ENCODE assay signal across 1 cellular context in the genomic region with DNA sequence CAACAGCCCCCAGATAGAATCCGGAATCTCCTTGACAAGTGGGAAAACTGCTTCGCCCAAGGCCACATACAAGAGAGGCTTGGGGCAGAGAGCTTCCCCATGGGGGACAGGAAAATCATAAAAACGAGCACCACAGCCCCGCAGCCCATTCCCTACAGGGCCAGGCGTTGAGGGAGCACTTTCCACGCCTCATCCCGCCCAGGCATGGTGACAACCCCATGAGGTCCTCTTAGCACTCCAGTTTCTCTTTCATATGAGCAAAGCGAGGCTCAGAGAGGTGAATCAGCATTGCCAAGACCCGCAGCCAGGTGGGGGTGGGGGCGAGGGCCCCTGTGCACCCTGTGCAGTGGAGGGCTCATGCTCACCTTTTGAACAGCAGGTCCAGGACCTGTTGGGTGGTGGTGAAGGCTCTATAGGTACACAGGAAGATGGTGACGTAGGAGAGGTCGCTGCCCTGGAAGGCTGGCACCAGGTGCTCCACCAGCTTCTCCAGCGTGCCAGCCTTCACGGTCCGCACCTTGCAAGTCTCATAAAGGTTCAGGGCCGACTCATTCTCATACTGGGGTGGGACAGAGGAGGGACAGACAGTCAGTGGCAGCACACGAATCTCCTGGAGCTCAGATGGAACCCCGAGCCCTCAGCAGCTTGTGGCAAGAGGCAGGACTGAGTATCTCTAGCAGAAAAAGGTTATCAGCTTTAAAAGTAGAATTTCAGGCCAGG.
TF ChIP-seq lines count a peak whose summit lies in the region.

No MANE protein-coding gene starts in this region.

TF ChIP-seq in HepG2, 621 proteins besides CTCF, POLR2A, EP300 and RAD21:
- TF ChIP-seq ZSCAN20 (CRISPR knock-in tag; IDR thresholded peaks at IDR 0.05; ENCODE audit: borderline replicate concordance) (no peak), ZNF251 (CRISPR knock-in tag; IDR thresholded peaks at IDR 0.05) (no peak), ZSCAN12 (CRISPR knock-in tag; IDR thresholded peaks at IDR 0.05) (no peak), REL (CRISPR knock-in tag; conservative IDR thresholded peaks at IDR 0.05) (no peak), ATF1 (CRISPR knock-in tag; IDR thresholded peaks at IDR 0.05) (no peak), SIX1 (CRISPR knock-in tag; IDR thresholded peaks at IDR 0.05; ENCODE audit: borderline replicate concordance) (no peak), KDM3A (CRISPR knock-in tag; IDR thresholded peaks at IDR 0.05; ENCODE audit: low read depth) (no peak), MEIS2 (CRISPR knock-in tag; IDR thresholded peaks at IDR 0.05) (no peak), RAD51 (IDR thresholded peaks at IDR 0.05; ENCODE audit: borderline replicate concordance) (no peak), ZNF746 (CRISPR knock-in tag; IDR thresholded peaks at IDR 0.05) (no peak), ZNF3 (CRISPR knock-in tag; IDR thresholded peaks at IDR 0.05) (no peak), ZNF432 (CRISPR knock-in tag; IDR thresholded peaks at IDR 0.05; ENCODE audit: borderline replicate concordance) (no peak), SAFB2 (CRISPR knock-in tag; IDR thresholded peaks at IDR 0.05; ENCODE audit: borderline replicate concordance, low read depth) (no peak), MTF1 (CRISPR knock-in tag; IDR thresholded peaks at IDR 0.05) (no peak), SP2 (CRISPR knock-in tag; IDR thresholded peaks at IDR 0.05) (no peak)
- TF ChIP-seq, protein P1, sequence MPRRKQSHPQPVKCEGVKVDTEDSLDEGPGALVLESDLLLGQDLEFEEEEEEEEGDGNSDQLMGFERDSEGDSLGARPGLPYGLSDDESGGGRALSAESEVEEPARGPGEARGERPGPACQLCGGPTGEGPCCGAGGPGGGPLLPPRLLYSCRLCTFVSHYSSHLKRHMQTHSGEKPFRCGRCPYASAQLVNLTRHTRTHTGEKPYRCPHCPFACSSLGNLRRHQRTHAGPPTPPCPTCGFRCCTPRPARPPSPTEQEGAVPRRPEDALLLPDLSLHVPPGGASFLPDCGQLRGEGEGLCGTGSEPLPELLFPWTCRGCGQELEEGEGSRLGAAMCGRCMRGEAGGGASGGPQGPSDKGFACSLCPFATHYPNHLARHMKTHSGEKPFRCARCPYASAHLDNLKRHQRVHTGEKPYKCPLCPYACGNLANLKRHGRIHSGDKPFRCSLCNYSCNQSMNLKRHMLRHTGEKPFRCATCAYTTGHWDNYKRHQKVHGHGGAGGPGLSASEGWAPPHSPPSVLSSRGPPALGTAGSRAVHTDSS (CRISPR knock-in tag; conservative IDR thresholded peaks at IDR 0.05): no peak
- TF ChIP-seq, protein P2, sequence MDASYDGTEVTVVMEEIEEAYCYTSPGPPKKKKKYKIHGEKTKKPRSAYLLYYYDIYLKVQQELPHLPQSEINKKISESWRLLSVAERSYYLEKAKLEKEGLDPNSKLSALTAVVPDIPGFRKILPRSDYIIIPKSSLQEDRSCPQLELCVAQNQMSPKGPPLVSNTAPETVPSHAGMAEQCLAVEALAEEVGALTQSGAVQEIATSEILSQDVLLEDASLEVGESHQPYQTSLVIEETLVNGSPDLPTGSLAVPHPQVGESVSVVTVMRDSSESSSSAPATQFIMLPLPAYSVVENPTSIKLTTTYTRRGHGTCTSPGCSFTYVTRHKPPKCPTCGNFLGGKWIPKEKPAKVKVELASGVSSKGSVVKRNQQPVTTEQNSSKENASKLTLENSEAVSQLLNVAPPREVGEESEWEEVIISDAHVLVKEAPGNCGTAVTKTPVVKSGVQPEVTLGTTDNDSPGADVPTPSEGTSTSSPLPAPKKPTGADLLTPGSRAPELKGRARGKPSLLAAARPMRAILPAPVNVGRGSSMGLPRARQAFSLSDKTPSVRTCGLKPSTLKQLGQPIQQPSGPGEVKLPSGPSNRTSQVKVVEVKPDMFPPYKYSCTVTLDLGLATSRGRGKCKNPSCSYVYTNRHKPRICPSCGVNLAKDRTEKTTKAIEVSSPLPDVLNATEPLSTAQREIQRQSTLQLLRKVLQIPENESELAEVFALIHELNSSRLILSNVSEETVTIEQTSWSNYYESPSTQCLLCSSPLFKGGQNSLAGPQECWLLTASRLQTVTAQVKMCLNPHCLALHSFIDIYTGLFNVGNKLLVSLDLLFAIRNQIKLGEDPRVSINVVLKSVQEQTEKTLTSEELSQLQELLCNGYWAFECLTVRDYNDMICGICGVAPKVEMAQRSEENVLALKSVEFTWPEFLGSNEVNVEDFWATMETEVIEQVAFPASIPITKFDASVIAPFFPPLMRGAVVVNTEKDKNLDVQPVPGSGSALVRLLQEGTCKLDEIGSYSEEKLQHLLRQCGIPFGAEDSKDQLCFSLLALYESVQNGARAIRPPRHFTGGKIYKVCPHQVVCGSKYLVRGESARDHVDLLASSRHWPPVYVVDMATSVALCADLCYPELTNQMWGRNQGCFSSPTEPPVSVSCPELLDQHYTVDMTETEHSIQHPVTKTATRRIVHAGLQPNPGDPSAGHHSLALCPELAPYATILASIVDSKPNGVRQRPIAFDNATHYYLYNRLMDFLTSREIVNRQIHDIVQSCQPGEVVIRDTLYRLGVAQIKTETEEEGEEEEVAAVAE (CRISPR knock-in tag; IDR thresholded peaks at IDR 0.05; ENCODE audit: borderline replicate concordance): no peak
- TF ChIP-seq, protein P3, sequence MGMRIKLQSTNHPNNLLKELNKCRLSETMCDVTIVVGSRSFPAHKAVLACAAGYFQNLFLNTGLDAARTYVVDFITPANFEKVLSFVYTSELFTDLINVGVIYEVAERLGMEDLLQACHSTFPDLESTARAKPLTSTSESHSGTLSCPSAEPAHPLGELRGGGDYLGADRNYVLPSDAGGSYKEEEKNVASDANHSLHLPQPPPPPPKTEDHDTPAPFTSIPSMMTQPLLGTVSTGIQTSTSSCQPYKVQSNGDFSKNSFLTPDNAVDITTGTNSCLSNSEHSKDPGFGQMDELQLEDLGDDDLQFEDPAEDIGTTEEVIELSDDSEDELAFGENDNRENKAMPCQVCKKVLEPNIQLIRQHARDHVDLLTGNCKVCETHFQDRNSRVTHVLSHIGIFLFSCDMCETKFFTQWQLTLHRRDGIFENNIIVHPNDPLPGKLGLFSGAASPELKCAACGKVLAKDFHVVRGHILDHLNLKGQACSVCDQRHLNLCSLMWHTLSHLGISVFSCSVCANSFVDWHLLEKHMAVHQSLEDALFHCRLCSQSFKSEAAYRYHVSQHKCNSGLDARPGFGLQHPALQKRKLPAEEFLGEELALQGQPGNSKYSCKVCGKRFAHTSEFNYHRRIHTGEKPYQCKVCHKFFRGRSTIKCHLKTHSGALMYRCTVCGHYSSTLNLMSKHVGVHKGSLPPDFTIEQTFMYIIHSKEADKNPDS (CRISPR knock-in tag; IDR thresholded peaks at IDR 0.05): no peak
- TF ChIP-seq, protein P4, sequence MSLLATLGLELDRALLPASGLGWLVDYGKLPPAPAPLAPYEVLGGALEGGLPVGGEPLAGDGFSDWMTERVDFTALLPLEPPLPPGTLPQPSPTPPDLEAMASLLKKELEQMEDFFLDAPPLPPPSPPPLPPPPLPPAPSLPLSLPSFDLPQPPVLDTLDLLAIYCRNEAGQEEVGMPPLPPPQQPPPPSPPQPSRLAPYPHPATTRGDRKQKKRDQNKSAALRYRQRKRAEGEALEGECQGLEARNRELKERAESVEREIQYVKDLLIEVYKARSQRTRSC (CRISPR knock-in tag; IDR thresholded peaks at IDR 0.05; ENCODE audit: low read depth): no peak
